ENCODE assay signal across 17 cellular contexts in genomic region chr3:52086461-52086860, GRCh38. TPM values are rescaled to one million over a fixed set of nuclear protein-coding genes. Genes with fewer than 3 reads are reported as not detected.
DNase-seq lines count a peak whose midpoint lies in the region; ATAC-seq and TF ChIP-seq lines count a peak whose summit lies in the region.
"Had no signal": no experiment of that assay in that cellular context is flagged by ENCODE, and none has a peak within 500 bp of the region (broad histone marks: within the 10 kb centered on the region; RNA-seq: fewer than 3 reads in every experiment).

No MANE protein-coding gene starts in this region.

- H3K23ac ChIP-seq in mesendoderm (ENCODE audit: low read length), result no peak overlapping the region

- H3K4me1 Mint-ChIP-seq in activated T-helper 2 cell treated with anti-CD3 and anti-CD28 coated beads, Interferon-gamma antibody, Interleukin-2, Interleukin-4, amounts not matched to agents 10 μg/mL and 5 μg/mL and 100 μg/mL, durations not matched to agents 14 hours and 24 hours and 36 hours (ENCODE audit: low read depth), result peaks cover 25% of the 10 kb centered on the region

- no peak overlapping the region for H3K18ac ChIP-seq in mesendoderm (ENCODE audit: low read length)

- H3K27me3 Mint-ChIP-seq in activated T-helper 2 cell treated with anti-CD3 and anti-CD28 coated beads, Interferon-gamma antibody, Interleukin-2, Interleukin-4, amounts not matched to agents 10 μg/mL and 5 μg/mL and 100 μg/mL, durations not matched to agents 14 hours and 24 hours and 36 hours (ENCODE audit: low read depth), result no peaks in the 10 kb centered on the region

- H2BK5ac ChIP-seq in mesendoderm (ENCODE audit: low read length), result no peak overlapping the region

- H3K27ac Mint-ChIP-seq in activated T-helper 2 cell treated with anti-CD3 and anti-CD28 coated beads, Interferon-gamma antibody, Interleukin-2, Interleukin-4, amounts not matched to agents 10 μg/mL and 5 μg/mL and 100 μg/mL, durations not matched to agents 14 hours and 24 hours and 36 hours, result peak overlapping the region; percentile 84

- no peak overlapping the region for H3K4ac ChIP-seq in mesendoderm (ENCODE audit: low read depth, low read length)

- H2AK5ac ChIP-seq in mesendoderm (ENCODE audit: low read length), result no peak overlapping the region

- H3K9me3 Mint-ChIP-seq in activated T-helper 2 cell treated with anti-CD3 and anti-CD28 coated beads, Interferon-gamma antibody, Interleukin-2, Interleukin-4, amounts not matched to agents 10 μg/mL and 5 μg/mL and 100 μg/mL, durations not matched to agents 14 hours and 24 hours and 36 hours, result no peaks in the 10 kb centered on the region

- H3K27ac ChIP-seq in heart right ventricle (peak overlapping the region in 2 of 10 donors; percentile 50 to 72), mesendoderm (ENCODE audit: low read depth, low read length) (no peak overlapping the region)
- H3K27ac ChIP-seq: testis had no signal

- H4K5ac ChIP-seq in mesendoderm (ENCODE audit: low read length), result no peak overlapping the region

- H3K56ac ChIP-seq in mesendoderm (ENCODE audit: low read length), result peak overlapping the region; percentile 25

- H4K8ac ChIP-seq in mesendoderm (ENCODE audit: low read depth, low read length), result no peak overlapping the region

- H3K36me3 ChIP-seq in heart right ventricle (no peaks in the 10 kb centered on the region), mesendoderm (ENCODE audit: control insufficient read depth, insufficient read depth, low read length) (no peaks in the 10 kb centered on the region)

- peaks cover 5% of the 10 kb centered on the region for H3K36me3 Mint-ChIP-seq in activated T-helper 2 cell treated with anti-CD3 and anti-CD28 coated beads, Interferon-gamma antibody, Interleukin-2, Interleukin-4, amounts not matched to agents 10 μg/mL and 5 μg/mL and 100 μg/mL, durations not matched to agents 14 hours and 24 hours and 36 hours (ENCODE audit: low read depth)

- H3K4me3 Mint-ChIP-seq in activated T-helper 2 cell treated with anti-CD3 and anti-CD28 coated beads, Interferon-gamma antibody, Interleukin-2, Interleukin-4, amounts not matched to agents 10 μg/mL and 5 μg/mL and 100 μg/mL, durations not matched to agents 14 hours and 24 hours and 36 hours (ENCODE audit: low read depth), result no peak overlapping the region

- 93 to 96% methylated on average over 6 of the region's 6 CpGs for WGBS in heart right ventricle, 2 donors
- WGBS in mesendoderm (ENCODE audit: extremely low coverage, insufficient coverage, low lambda C conversion rate), result no CpG with 5 or more reads among the region's 6 CpGs

- H3K4me1 ChIP-seq in heart right ventricle, result peaks cover 14 to 53% (median 51%) of the 10 kb centered on the region in 9 donors
- H3K4me1 ChIP-seq in mesendoderm (ENCODE audit: control insufficient read depth, low read depth, low read length), result no peaks in the 10 kb centered on the region

- H3K9me3 ChIP-seq in heart right ventricle, result no peaks in the 10 kb centered on the region
- H3K9me3 ChIP-seq: testis had no signal

- no peak overlapping the region for H3K9ac ChIP-seq in mesendoderm (ENCODE audit: low read length)

- no peak overlapping the region for H3K4me3 ChIP-seq in heart right ventricle
- H3K4me3 ChIP-seq in mesendoderm (ENCODE audit: low read length), result no peak overlapping the region
- H3K4me3 ChIP-seq in foreskin fibroblast (ENCODE audit: low read depth in 1 of 2, low read length in 2 of 2), result no peak overlapping the region
- H3K4me3 ChIP-seq: testis had no signal

- no peaks in the 10 kb centered on the region for H3K27me3 ChIP-seq in heart right ventricle
- H3K27me3 ChIP-seq in mesendoderm (ENCODE audit: insufficient read depth, low read length, poor library complexity), result no peaks in the 10 kb centered on the region
- H3K27me3 ChIP-seq: testis had no signal

- H2BK15ac ChIP-seq in mesendoderm (replicated peaks; ENCODE audit: low read depth), result no peak overlapping the region

- H3K79me1 ChIP-seq in mesendoderm (ENCODE audit: low read length), result no peaks in the 10 kb centered on the region

- no peak overlapping the region for H2BK120ac ChIP-seq in mesendoderm (ENCODE audit: low read depth, low read length)

- TF ChIP-seq CTCF in heart right ventricle (IDR thresholded peaks at IDR 0.05) (no peak), foreskin fibroblast (IDR thresholded peaks at IDR 0.05; ENCODE audit: low read depth, low read length) (no peak)

- intact Hi-C loops in left cardiac atrium (cut with DNase I), result no loop called here
- intact Hi-C loops in heart right ventricle (cut with DNase I), result no loop called here
- intact Hi-C loops in activated T-helper 2 cell treated with anti-CD3 and anti-CD28 coated beads, Interferon-gamma antibody, Interleukin-2, Interleukin-4, amounts not matched to agents 10 μg/mL and 5 μg/mL and 100 μg/mL, durations not matched to agents 14 hours and 24 hours and 36 hours (cut with micrococcal nuclease), result loop anchor here (2.0 kb wide), 1 partner anchor 30 kb away; the partner anchor contains the start of gene DUSP7

- no peak for ATAC-seq in left cardiac atrium
- no peak for ATAC-seq in heart right ventricle
- ATAC-seq: sciatic nerve had no signal

- H3K79me2 ChIP-seq in mesendoderm (ENCODE audit: control insufficient read depth, insufficient read depth, low read length), result no peaks in the 10 kb centered on the region

- no peak overlapping the region for H3K4me2 ChIP-seq in mesendoderm (ENCODE audit: low read length)

- DNase-seq in left cardiac atrium (peak; percentile 9), heart right ventricle (no peak), mesendoderm (no peak), NCI-H748 (lab: John Stamatoyannopoulos, UW; ENCODE audit: unreplicated experiment) (no peak), anterior cingulate cortex (lab: John Stamatoyannopoulos, UW) (no peak), foreskin fibroblast (no peak)
- no peak for DNase-seq in activated T-helper 2 cell treated with anti-CD3 and anti-CD28 coated beads, Interferon-gamma antibody, Interleukin-2, Interleukin-4, amounts not matched to agents 10 μg/mL and 5 μg/mL and 100 μg/mL, durations not matched to agents 14 hours and 24 hours and 36 hours (ENCODE audit: low spot score)
- DNase-seq in stimulated activated naive CD4-positive, alpha-beta T cell (lab: John Stamatoyannopoulos, UW), result no peak
- DNase-seq: amygdala; erythroblast; GOT3; NCI-H146; NCI-H2227 treated with DMSO at 0.1 percent for 48 hours; NK-92 treated with Interleukin-12 subunit alpha and Interleukin-12 subunit beta, amount 100 ng/mL, for 24 hours; stimulated activated CD4-positive, alpha-beta T cell treated with anti-CD3 and anti-CD28 coated beads, Interleukin-1b, Interleukin-23, amount 100 ng/mL, for 48 hours; testis had no signal

RNA-seq across cellular contexts. Expression of gene DUSP7, which starts 30.1 kb away (rescaled TPM):
- total RNA-seq in left cardiac atrium (10 to 100 TPM; 24.6 to 39.3 TPM), heart right ventricle (10 to 100 TPM; 11.3 to 29.7 (median 15.8) TPM)
- polyA plus RNA-seq in heart right ventricle, result 10 to 100 TPM; 10.4 to 19.2 TPM
- total RNA-seq in activated T-helper 2 cell treated with anti-CD3 and anti-CD28 coated beads, Interferon-gamma antibody, Interleukin-2, Interleukin-4, amounts not matched to agents 10 μg/mL and 5 μg/mL and 100 μg/mL, durations not matched to agents 14 hours and 24 hours and 36 hours, result 29.0 and 30.3 TPM in 2 replicates
- 13.1 TPM for polyA plus RNA-seq in mesendoderm (2013, experiment 1 of 2)
- polyA plus RNA-seq in mesendoderm (2013, experiment 2 of 2), result 13.9 TPM
